In genomic region chr2:120320887-120321556, GRCh38 we compare ENCODE assay signal across 1 cellular context. TPM values are rescaled to one million over a fixed set of nuclear protein-coding genes. Genes with fewer than 3 reads are reported as not detected.
"Had no signal": no experiment of that assay in that cellular context is flagged by ENCODE, and none has a peak within 500 bp of the region (broad histone marks: within the 10 kb centered on the region; RNA-seq: fewer than 3 reads in every experiment).

No MANE protein-coding gene starts in this region.

RNA-seq across cellular contexts. Expression of gene INHBB, which starts 24.9 kb away (rescaled TPM):
- total RNA-seq: OCI-LY7 had no signal
